Comparison of ENCODE assay signal across 21 cellular contexts in genomic region chr2:46891956-46892553, GRCh38.
"Had no signal": no experiment of that assay in that cellular context is flagged by ENCODE, and none has a peak within 500 bp of the region (broad histone marks: within the 10 kb centered on the region; RNA-seq: fewer than 3 reads in every experiment).

No MANE protein-coding gene starts in this region.

- H3K4me3 ChIP-seq: body of pancreas, MG63 had no signal

- H3K4me3 Mint-ChIP-seq: activated CD8-positive, alpha-beta T cell treated with anti-CD3 and anti-CD28 coated beads, Interleukin-2, amount 10 ng/mL, durations not matched to agents 7 days and 5 days; activated naive CD4-positive, alpha-beta T cell treated with anti-CD3 and anti-CD28 coated beads, Interleukin-2, amount 50 U/mL, for 24 hours; T-helper 1 cell treated with Interleukin-12 subunit alpha and Interleukin-12 subunit beta and Interleukin-4 antibody, amounts not matched to agents 30 μg/mL and 1 μg/mL, for 36 hours had no signal

- H3K27me3 ChIP-seq: body of pancreas, MG63 had no signal

- H3K27me3 Mint-ChIP-seq: activated naive CD4-positive, alpha-beta T cell treated with anti-CD3 and anti-CD28 coated beads, Interleukin-2, amount 50 U/mL, for 24 hours had no signal

- H3K4me1 Mint-ChIP-seq: activated naive CD4-positive, alpha-beta T cell treated with anti-CD3 and anti-CD28 coated beads, Interleukin-2, amount 50 U/mL, for 24 hours had no signal

- DNase-seq: activated CD4-positive, alpha-beta T cell treated with anti-CD3 and anti-CD28 coated beads for 4 hours; activated CD4-positive, alpha-beta T cell treated with anti-CD3 and anti-CD28 coated beads, Interleukin-2, amount 50 U/mL, for 4 hours; activated CD8-positive, alpha-beta memory T cell treated with anti-CD3 and anti-CD28 coated beads, Interleukin-2, amount 50 U/mL, for 48 hours; activated CD8-positive, alpha-beta T cell treated with anti-CD3 and anti-CD28 coated beads, Interleukin-2, amount 10 ng/mL, durations not matched to agents 7 days and 5 days; activated T-cell treated with anti-CD3 and anti-CD28 coated beads, Interleukin-2, amount 50 U/mL, for 1 hour; body of pancreas; MG63; MV-4-11; NCI-H1092 treated with DMSO at 0.1 percent for 48 hours; NCI-H1417 treated with DMSO at 0.1 percent for 48 hours; NCI-H1694; NCI-H2029; NCI-H2107; NCI-H2171 treated with DMSO at 0.1 percent for 48 hours; NCI-H226; NCI-H82; PC-3; SHP77 treated with DMSO at 0.1 percent for 48 hours had no signal

- H3K9me3 ChIP-seq: body of pancreas, MG63 had no signal

- H3K36me3 ChIP-seq: MG63 had no signal

- H3K36me3 Mint-ChIP-seq: activated naive CD4-positive, alpha-beta T cell treated with anti-CD3 and anti-CD28 coated beads, Interleukin-2, amount 50 U/mL, for 24 hours had no signal

- H3K27ac Mint-ChIP-seq: activated CD8-positive, alpha-beta T cell treated with anti-CD3 and anti-CD28 coated beads, Interleukin-2, amount 10 ng/mL, durations not matched to agents 7 days and 5 days; activated naive CD4-positive, alpha-beta T cell treated with anti-CD3 and anti-CD28 coated beads, Interleukin-2, amount 50 U/mL, for 24 hours; T-helper 1 cell treated with Interleukin-12 subunit alpha and Interleukin-12 subunit beta and Interleukin-4 antibody, amounts not matched to agents 30 μg/mL and 1 μg/mL, for 36 hours had no signal

- H3K9me3 Mint-ChIP-seq: activated naive CD4-positive, alpha-beta T cell treated with anti-CD3 and anti-CD28 coated beads, Interleukin-2, amount 50 U/mL, for 24 hours; T-helper 1 cell treated with Interleukin-12 subunit alpha and Interleukin-12 subunit beta and Interleukin-4 antibody, amounts not matched to agents 30 μg/mL and 1 μg/mL, for 36 hours had no signal

- H3K27ac ChIP-seq: body of pancreas had no signal

- ATAC-seq: activated CD4-positive, CD25-positive, alpha-beta regulatory T cell treated with anti-CD3 and anti-CD28 coated beads, Interleukin-2, amount 50 U/mL, for 24 hours; activated CD8-positive, alpha-beta T cell treated with anti-CD3 and anti-CD28 coated beads, Interleukin-2, amount 10 ng/mL, durations not matched to agents 7 days and 5 days; body of pancreas; PC-3 had no signal
